ENCODE assay signal across 7 cellular contexts in genomic region chr4:134282680-134283079, GRCh38.
"Had no signal": no experiment of that assay in that cellular context is flagged by ENCODE, and none has a peak within 500 bp of the region (broad histone marks: within the 10 kb centered on the region; RNA-seq: fewer than 3 reads in every experiment).

No MANE protein-coding gene starts in this region.

- H3K4me2 ChIP-seq: KMS-11 had no signal

- H3K9ac ChIP-seq: KMS-11 had no signal

- FAIRE-seq: HTR-8/SVneo had no signal

- H3K27ac ChIP-seq: HL-60, KMS-11 had no signal

- DNase-seq: Karpas-422, Kasumi-1, KBM-7, KG1 had no signal
